ENCODE assay signal across 8 cellular contexts in the genomic region with DNA sequence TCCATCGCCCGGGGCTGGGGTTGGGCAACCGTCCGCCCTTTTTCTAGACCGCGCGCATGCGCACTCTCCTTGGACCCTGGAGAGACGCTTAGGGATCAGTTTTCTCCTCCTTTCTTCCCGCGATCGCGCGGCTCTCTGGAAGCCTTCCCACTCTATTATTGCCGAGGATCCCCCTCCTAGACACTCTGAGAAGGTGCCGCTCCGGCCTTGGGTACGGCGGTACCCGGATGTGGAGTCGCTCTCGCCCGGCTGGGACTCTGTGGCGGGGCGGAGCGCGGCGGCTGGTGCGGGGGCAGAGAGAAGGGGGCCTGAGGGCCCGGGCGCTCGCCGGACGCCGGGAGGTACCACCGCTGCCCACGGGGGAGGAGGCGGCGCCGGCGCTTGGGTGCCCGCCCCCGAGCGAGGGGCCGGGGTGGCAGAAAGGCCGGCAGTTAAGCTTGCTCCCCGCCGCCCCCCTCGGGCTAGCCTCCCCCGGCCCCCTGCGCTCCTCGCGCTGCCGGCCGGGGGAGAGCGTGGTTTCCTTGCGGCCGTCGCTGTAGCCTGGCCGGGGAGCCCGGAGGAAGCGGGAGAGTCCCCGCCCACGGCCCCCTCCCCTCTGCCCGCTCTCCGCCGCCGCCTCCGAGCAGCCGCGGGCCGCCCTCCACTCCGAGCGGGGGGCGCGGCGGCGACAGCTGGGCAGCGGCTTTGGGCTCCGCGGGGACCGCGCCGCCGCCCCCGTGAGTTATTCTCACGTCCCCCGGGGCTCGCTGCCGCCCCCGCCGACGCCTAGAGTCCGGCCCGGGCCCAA. TPM values are rescaled to one million over a fixed set of nuclear protein-coding genes. Genes with fewer than 3 reads are reported as not detected.
DNase-seq lines count a peak whose midpoint lies in the region; ATAC-seq and TF ChIP-seq lines count a peak whose summit lies in the region.

A gene (plus strand): TSS at position 69 of the 787 bp plus-strand sequence. CDS start 792 bp downstream, outside the sequence.

- peak within 1 kb of the TSS; percentile 96 for H4K91ac ChIP-seq in trophoblast cell (ENCODE audit: low read depth, low read length)

- no peaks in the 10 kb centered on the region for H3K27me3 Mint-ChIP-seq in activated naive CD8-positive, alpha-beta T cell treated with anti-CD3 and anti-CD28 coated beads, Interleukin-2, amount 50 U/mL, for 24 hours

- H3K4ac ChIP-seq in trophoblast cell (ENCODE audit: low read depth, low read length), result peak within 1 kb of the TSS; percentile 85

- intact Hi-C loops in heart left ventricle (cut with DNase I), result loop anchor here in 8 of 10 donors (1.0 to 10.0 kb wide), 9 partner anchors 34 to 139 kb away; a partner anchor contains a TSS

- H3K9ac ChIP-seq in trophoblast cell (ENCODE audit: low read length), result peak within 1 kb of the TSS; percentile 99

- H3K79me1 ChIP-seq in trophoblast cell (ENCODE audit: low read length), result peaks cover 6% of the 10 kb centered on the region

- H3K27ac Mint-ChIP-seq in activated naive CD8-positive, alpha-beta T cell treated with anti-CD3 and anti-CD28 coated beads, Interleukin-2, amount 50 U/mL, for 24 hours, result peak within 1 kb of the TSS; percentile 96

- 0 to 1% (median 1%) methylated on average over 19 to 95 of the region's 95 CpGs for WGBS in heart left ventricle, 4 donors
- WGBS in trophoblast cell (ENCODE audit: extremely low coverage, insufficient coverage, insufficient read length), result no CpG with 5 or more reads among the region's 95 CpGs

- H2AK5ac ChIP-seq in trophoblast cell (ENCODE audit: low read length), result peak within 1 kb of the TSS; percentile 71

- peak within 1 kb of the TSS; percentile 96 to 99 (median 98) for H3K27ac ChIP-seq in heart left ventricle
- H3K27ac ChIP-seq in trophoblast cell (ENCODE audit: low read depth, low read length), result peak within 1 kb of the TSS; percentile 100

- peak within 1 kb of the TSS; percentile 93 for H3K4me3 Mint-ChIP-seq in activated naive CD8-positive, alpha-beta T cell treated with anti-CD3 and anti-CD28 coated beads, Interleukin-2, amount 50 U/mL, for 24 hours

- peak within 1 kb of the TSS; percentile 99 for H3K18ac ChIP-seq in trophoblast cell (ENCODE audit: low read length)

- no peak for TF ChIP-seq CTCF in heart left ventricle (IDR thresholded peaks at IDR 0.05)

- H3K9me3 ChIP-seq in heart left ventricle (peaks cover 0 to 8% (median 0%) of the 10 kb centered on the region in 12 donors), trophoblast cell (ENCODE audit: insufficient read depth, low read depth, low read length) (peaks cover 2% of the 10 kb centered on the region)

- peak; percentile 99 for DNase-seq in ELF-1 (ENCODE audit: low read depth, low spot score)
- peak; percentile 95 for DNase-seq in HuH-7 (ENCODE audit: low spot score)
- peak; percentile 99 for DNase-seq in activated naive CD8-positive, alpha-beta T cell treated with anti-CD3 and anti-CD28 coated beads, Interleukin-2, amount 50 U/mL, for 24 hours
- peak; percentile 67 to 100 (median 73) for DNase-seq in heart left ventricle
- peak; percentile 23 to 99 for DNase-seq in trophoblast cell
- no peak for DNase-seq in RKO (ENCODE audit: low spot score)

- no peak within 1 kb of the TSS for H3K23ac ChIP-seq in trophoblast cell (ENCODE audit: low read length)

- H3K9me3 Mint-ChIP-seq in activated naive CD8-positive, alpha-beta T cell treated with anti-CD3 and anti-CD28 coated beads, Interleukin-2, amount 50 U/mL, for 24 hours, result peaks cover 15% of the 10 kb centered on the region

- H3K27me3 ChIP-seq in heart left ventricle, result no peaks in the 10 kb centered on the region
- no peaks in the 10 kb centered on the region for H3K27me3 ChIP-seq in trophoblast cell (ENCODE audit: insufficient read depth, low read length)

- peak within 1 kb of the TSS; percentile 56 for H2AFZ ChIP-seq in trophoblast cell (ENCODE audit: insufficient read depth, low read length, poor library complexity)

- peak within 1 kb of the TSS; percentile 92 for H4K12ac ChIP-seq in trophoblast cell (ENCODE audit: low read depth, low read length)

- H2BK12ac ChIP-seq in trophoblast cell (ENCODE audit: low read length), result no peak within 1 kb of the TSS

- H2BK5ac ChIP-seq in trophoblast cell (ENCODE audit: low read depth, low read length, poor library complexity), result peak within 1 kb of the TSS; percentile 98

- H3K79me2 ChIP-seq in trophoblast cell (ENCODE audit: control insufficient read depth, insufficient read depth, low read length, poor library complexity), result peaks cover 9% of the 10 kb centered on the region

- H2BK120ac ChIP-seq in trophoblast cell (ENCODE audit: insufficient read depth, low read length, poor library complexity), result peak within 1 kb of the TSS; percentile 97

- TF ChIP-seq POLR2A in Raji (IDR thresholded peaks at IDR 0.05; ENCODE audit: insufficient read depth, low read depth, low read length) (peak; percentile 80), heart left ventricle (IDR thresholded peaks at IDR 0.05) (peak in 1 of 2 donors; percentile 74)

- peak within 1 kb of the TSS; percentile 71 to 96 (median 89) for H3K4me3 ChIP-seq in heart left ventricle
- H3K4me3 ChIP-seq in trophoblast cell (ENCODE audit: low read depth, low read length), result peak within 1 kb of the TSS; percentile 90

- peak within 1 kb of the TSS; percentile 81 for H3K4me2 ChIP-seq in trophoblast cell (ENCODE audit: low read length)

- H3K36me3 ChIP-seq in heart left ventricle (no peaks in the 10 kb centered on the region), trophoblast cell (ENCODE audit: control insufficient read depth in 1 of 2, insufficient read depth in 2 of 2, low read length in 2 of 2) (no peaks in the 10 kb centered on the region)

- peaks cover 35% of the 10 kb centered on the region for H3K4me1 Mint-ChIP-seq in activated naive CD8-positive, alpha-beta T cell treated with anti-CD3 and anti-CD28 coated beads, Interleukin-2, amount 50 U/mL, for 24 hours

- peaks cover 0 to 38% (median 18%) of the 10 kb centered on the region in 12 donors for H3K4me1 ChIP-seq in heart left ventricle
- peaks cover 0 to 4% of the 10 kb centered on the region in 2 experiments for H3K4me1 ChIP-seq in trophoblast cell (ENCODE audit: control insufficient read depth in 1 of 2, insufficient read depth in 2 of 2, low read length in 2 of 2)

- peak within 1 kb of the TSS; percentile 99 for H3K14ac ChIP-seq in trophoblast cell (ENCODE audit: low read length)

- ATAC-seq in GM21529 (IDR thresholded peaks at IDR 0.05; ENCODE audit: unreplicated experiment), result peak; percentile 58
- peak; percentile 70 for ATAC-seq in activated naive CD8-positive, alpha-beta T cell treated with anti-CD3 and anti-CD28 coated beads, Interleukin-2, amount 50 U/mL, for 24 hours
- ATAC-seq in heart left ventricle, result peak; percentile 76 to 88 (median 86)

- H3K36me3 Mint-ChIP-seq in activated naive CD8-positive, alpha-beta T cell treated with anti-CD3 and anti-CD28 coated beads, Interleukin-2, amount 50 U/mL, for 24 hours (ENCODE audit: low read depth), result peaks cover 4% of the 10 kb centered on the region

- H4K8ac ChIP-seq in trophoblast cell (ENCODE audit: low read depth, low read length), result peak within 1 kb of the TSS; percentile 92

RNA-seq across cellular contexts. Expression of the gene that starts here (rescaled TPM):
- 10 to 100 TPM; 15.3 to 33.4 (median 24.0) TPM for total RNA-seq in heart left ventricle
- polyA plus RNA-seq in heart left ventricle, result 1 to 10 TPM; 2.5 to 7.2 TPM
- 16.5 and 17.5 TPM in 2 replicates for polyA plus RNA-seq in trophoblast cell (2013)
